Comparison of ENCODE assay signal across 16 cellular contexts in the genomic region with DNA sequence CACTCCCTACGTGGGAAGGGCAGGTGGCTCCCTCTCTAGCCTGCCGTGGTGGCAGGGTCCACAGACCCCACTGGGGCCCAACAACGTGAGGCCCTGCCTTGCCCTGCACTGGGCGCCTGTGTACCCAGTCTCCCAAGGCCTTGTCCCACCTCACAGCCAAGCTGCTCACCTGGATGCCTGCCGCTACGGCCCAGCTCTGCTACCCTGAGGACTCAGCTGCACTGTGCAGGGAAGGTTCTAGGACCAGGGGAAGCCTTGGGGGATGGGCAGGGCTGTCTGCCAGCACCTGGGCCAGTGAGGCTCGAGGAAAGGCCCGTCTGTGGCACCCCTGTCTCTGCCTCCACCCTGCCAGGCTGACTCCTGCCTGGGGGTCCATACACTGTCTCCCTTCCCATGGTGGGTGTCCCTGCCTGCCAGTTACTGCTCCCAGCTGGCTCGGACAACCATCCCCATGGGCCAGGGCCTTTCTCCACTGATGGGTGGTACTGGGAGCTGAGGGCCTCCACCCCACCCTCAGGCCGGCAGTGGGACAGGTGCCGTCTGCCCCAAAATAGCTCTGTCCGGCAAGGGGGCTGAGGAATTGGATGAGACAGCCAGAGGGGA.
"Had no signal": no experiment of that assay in that cellular context is flagged by ENCODE, and none has a peak within 500 bp of the region (broad histone marks: within the 10 kb centered on the region; RNA-seq: fewer than 3 reads in every experiment).

No MANE protein-coding gene starts in this region.

- H3K36me3 ChIP-seq: cardiac muscle cell, pancreas, transverse colon had no signal

- H2AFZ ChIP-seq: hepatocyte had no signal

- H3K27ac Mint-ChIP-seq: activated naive CD4-positive, alpha-beta T cell treated with anti-CD3 and anti-CD28 coated beads, Interleukin-2, amount 10 ng/mL, durations not matched to agents 7 days and 5 days; activated T-helper 2 cell treated with anti-CD3 and anti-CD28 coated beads, Interferon-gamma antibody, Interleukin-2, Interleukin-4, amounts not matched to agents 10 μg/mL and 5 μg/mL and 100 μg/mL, durations not matched to agents 14 hours and 24 hours and 36 hours; T-helper 2 cell treated with Interferon-gamma antibody and Interleukin-4, amounts not matched to agents 5 μg/mL and 100 μg/mL, for 36 hours had no signal

- H3K27ac ChIP-seq: cardiac muscle cell, hepatocyte, pancreas, transverse colon had no signal

- H3K4me3 Mint-ChIP-seq: activated naive CD4-positive, alpha-beta T cell treated with anti-CD3 and anti-CD28 coated beads, Interleukin-2, amount 10 ng/mL, durations not matched to agents 7 days and 5 days; T-helper 2 cell treated with Interferon-gamma antibody and Interleukin-4, amounts not matched to agents 5 μg/mL and 100 μg/mL, for 36 hours had no signal

- H3K9me3 Mint-ChIP-seq: activated naive CD4-positive, alpha-beta T cell treated with anti-CD3 and anti-CD28 coated beads, Interleukin-2, amount 10 ng/mL, durations not matched to agents 7 days and 5 days; activated T-helper 2 cell treated with anti-CD3 and anti-CD28 coated beads, Interferon-gamma antibody, Interleukin-2, Interleukin-4, amounts not matched to agents 10 μg/mL and 5 μg/mL and 100 μg/mL, durations not matched to agents 14 hours and 24 hours and 36 hours; T-helper 2 cell treated with Interferon-gamma antibody and Interleukin-4, amounts not matched to agents 5 μg/mL and 100 μg/mL, for 36 hours had no signal

- ATAC-seq: activated CD4-positive, CD25-positive, alpha-beta regulatory T cell treated with anti-CD3 and anti-CD28 coated beads, Interleukin-2, amount 50 U/mL, for 24 hours; pancreas had no signal

- H3K4me3 ChIP-seq: cardiac muscle cell, hepatocyte, pancreas, transverse colon had no signal

- H3K4me1 ChIP-seq: pancreas had no signal

- DNase-seq: activated CD4-positive, alpha-beta T cell treated with anti-CD3 and anti-CD28 coated beads, Interleukin-2, amount 50 U/mL, for 1 hour; activated naive CD4-positive, alpha-beta T cell treated with anti-CD3 and anti-CD28 coated beads, Interleukin-2, amount 10 ng/mL, durations not matched to agents 7 days and 5 days; islet precursor cell; stimulated activated CD4-positive, alpha-beta T cell treated with anti-CD3 and anti-CD28 coated beads, Interleukin-15, amount 100 ng/mL, for 24 hours; stimulated activated CD4-positive, alpha-beta T cell treated with anti-CD3 and anti-CD28 coated beads, Interleukin-4, amount 100 ng/mL, for 1 hour; stimulated activated naive CD4-positive, alpha-beta T cell; SW 1271; transverse colon had no signal

- FAIRE-seq: colon, endometrium, pancreas had no signal

- H3K27me3 Mint-ChIP-seq: activated naive CD4-positive, alpha-beta T cell treated with anti-CD3 and anti-CD28 coated beads, Interleukin-2, amount 10 ng/mL, durations not matched to agents 7 days and 5 days had no signal

- H3K27me3 ChIP-seq: cardiac muscle cell, hepatocyte, pancreas, transverse colon had no signal

- H3K36me3 Mint-ChIP-seq: activated naive CD4-positive, alpha-beta T cell treated with anti-CD3 and anti-CD28 coated beads, Interleukin-2, amount 10 ng/mL, durations not matched to agents 7 days and 5 days had no signal

- H3K9me3 ChIP-seq: pancreas, transverse colon had no signal
